In the genomic region with DNA sequence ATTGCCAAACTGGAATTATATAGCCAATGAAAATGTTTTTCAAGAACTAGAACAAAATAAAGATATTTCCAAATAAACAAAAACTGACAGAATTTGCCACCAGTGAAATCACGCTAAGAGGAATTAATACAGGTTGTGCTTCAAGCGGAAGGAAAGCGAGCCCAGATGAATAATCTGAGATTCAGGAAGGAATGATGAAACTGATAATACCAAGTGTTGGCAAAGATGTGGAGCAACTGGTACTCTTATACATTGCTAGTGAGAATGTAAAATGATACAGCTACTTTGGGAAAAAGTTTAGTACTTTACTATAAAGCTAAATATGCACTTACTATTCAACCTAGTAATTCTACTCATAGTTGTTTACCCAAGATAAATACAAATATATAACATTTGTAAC, we compare ENCODE assay signal across 12 cellular contexts. TPM values are rescaled to one million over a fixed set of nuclear protein-coding genes. Genes with fewer than 3 reads are reported as not detected.
"Had no signal": no experiment of that assay in that cellular context is flagged by ENCODE, and none has a peak within 500 bp of the region (broad histone marks: within the 10 kb centered on the region; RNA-seq: fewer than 3 reads in every experiment).

No MANE protein-coding gene starts in this region.

- FAIRE-seq: H1, H54 had no signal

- H3K27ac ChIP-seq: GM23248 had no signal

- DNase-seq: GM23248, GOT3, H7, H9, HCEC 1CT, HFFc6 had no signal

- H3K4me2 ChIP-seq: GM23338 had no signal

- H3K4me3 ChIP-seq: GM23248, GM23338, HAP-1 had no signal

- H3K9ac ChIP-seq: GM23248 had no signal

- ATAC-seq: GM23338, HCT116 had no signal

- H3K9me3 ChIP-seq: HAP-1 had no signal

- H2AFZ ChIP-seq: GM23248, GM23338 had no signal

- H3K36me3 ChIP-seq: HAP-1 had no signal

RNA-seq across cellular contexts. Expression of a gene that starts 30.8 kb away (rescaled TPM):
- total RNA-seq: GM23248, GM23338, H1, H4, H7, H9, HFFc6 had no signal
- polyA plus RNA-seq: GM23248, GM23338, H1 had no signal

RNA-seq across cellular contexts. Expression of a gene that starts 42.1 kb away (rescaled TPM):
- total RNA-seq: GM23248, GM23338, H1, H4, H7, H9, HFFc6 had no signal
- polyA plus RNA-seq: GM23248, GM23338, H1 had no signal
